ENCODE assay signal across 8 cellular contexts in genomic region chr15:90388462-90389182, GRCh38. TPM values are rescaled to one million over a fixed set of nuclear protein-coding genes. Genes with fewer than 3 reads are reported as not detected.
DNase-seq lines count a peak whose midpoint lies in the region; ATAC-seq and TF ChIP-seq lines count a peak whose summit lies in the region.

No MANE protein-coding gene starts in this region.

- peak overlapping the region; percentile 70 to 85 for H3K4me3 ChIP-seq in CD4-positive, alpha-beta memory T cell (ENCODE audit: low read length in 2 of 2)
- H3K4me3 ChIP-seq in HL-60 (replicated peaks; ENCODE audit: insufficient read depth, low read length): peak overlapping the region; percentile 79

- no peaks in the 10 kb centered on the region for H3K9me3 ChIP-seq in CD4-positive, alpha-beta memory T cell (ENCODE audit: control insufficient read depth in 1 of 2, low read length in 2 of 2)

- peaks cover 14% of the 10 kb centered on the region for H3K36me3 ChIP-seq in CD4-positive, alpha-beta memory T cell (ENCODE audit: insufficient read depth, low read length)

- CTCF ChIA-PET in CD4-positive, alpha-beta memory T cell (lab: Charles Lee; ENCODE audit: partially characterized antibody): interaction anchor here (1.0 to 2.8 kb wide), 7 partner anchors 10 to 93 kb away, joined by 3 to 14 read pairs (median 6); no protein-coding TSS in a partner anchor

- POLR2A ChIA-PET in CD4-positive, alpha-beta memory T cell (lab: Charles Lee; ENCODE audit: partially characterized antibody): interaction anchor here (0.7 to 4.1 kb wide), 26 partner anchors 11 to 545 kb away, joined by 3 to 92 read pairs (median 6); partner anchors contain the start of genes HDDC3, NGRN and UNC45A

- H3K27me3 ChIP-seq in CD4-positive, alpha-beta memory T cell (ENCODE audit: insufficient read depth, low read length): no peaks in the 10 kb centered on the region
- no peaks in the 10 kb centered on the region for H3K27me3 ChIP-seq in HL-60 (ENCODE audit: insufficient read depth, poor library complexity, severe bottlenecking)

- no peaks in the 10 kb centered on the region for H3K27me3 Mint-ChIP-seq in CD4-positive, alpha-beta memory T cell

- intact Hi-C loops in CD4-positive, alpha-beta memory T cell (cut with micrococcal nuclease): loop anchor here (1.0 to 5.0 kb wide), 5 partner anchors 11 to 154 kb away; partner anchors contain the start of genes GDPGP1 and ZNF774
- intact Hi-C loops in sciatic nerve (cut with DNase I): no loop called here

- peak; percentile 38 for ATAC-seq in GM21367 (IDR thresholded peaks at IDR 0.05; ENCODE audit: unreplicated experiment)
- ATAC-seq in sciatic nerve: peak; percentile 48

- peak overlapping the region; percentile 84 for H3K27ac ChIP-seq in CD4-positive, alpha-beta memory T cell (ENCODE audit: low read depth, low read length)
- H3K27ac ChIP-seq in HL-60 (replicated peaks) (peak overlapping the region; percentile 89), angular gyrus (ENCODE audit: low read depth, low read length) (peak overlapping the region; percentile 70)

- peak overlapping the region; percentile 93 to 98 (median 96) for H3K27ac Mint-ChIP-seq in CD4-positive, alpha-beta memory T cell

- no peak for TF ChIP-seq CTCF in HL-60 (IDR thresholded peaks at IDR 0.05; ENCODE audit: insufficient read depth, low read length)

- peaks cover 0 to 2% (median 0%) of the 10 kb centered on the region in 8 donors for H3K9me3 Mint-ChIP-seq in CD4-positive, alpha-beta memory T cell

- H3K36me3 Mint-ChIP-seq in CD4-positive, alpha-beta memory T cell: peaks cover 32 to 36% of the 10 kb centered on the region in 2 donors

- peaks cover 41 to 62% (median 54%) of the 10 kb centered on the region in 4 donors for H3K4me1 Mint-ChIP-seq in CD4-positive, alpha-beta memory T cell

- peak; percentile 43 to 70 (median 56) for DNase-seq in CD4-positive, alpha-beta memory T cell
- DNase-seq in HL-60 (ENCODE audit: low read depth in 1 of 2, low spot score in 1 of 2) (peak; percentile 52 to 78), SW480 (ENCODE audit: low spot score) (peak; percentile 49), hepatic stellate cell (ENCODE audit: low spot score) (peak; percentile 66), sciatic nerve (ENCODE audit: low spot score) (peak; percentile 84), amniotic stem cell (lab: John Stamatoyannopoulos, UW) (no peak)

- H3K4me1 ChIP-seq in CD4-positive, alpha-beta memory T cell (ENCODE audit: insufficient read depth, low read length): peaks cover 50% of the 10 kb centered on the region

- peak overlapping the region; percentile 89 to 96 (median 93) for H3K4me3 Mint-ChIP-seq in CD4-positive, alpha-beta memory T cell

RNA-seq across cellular contexts. Expression of gene IQGAP1, which starts 0.6 kb away (rescaled TPM):
- 100 to 1,000 TPM; 128 to 132 TPM for total RNA-seq in CD4-positive, alpha-beta memory T cell
- polyA plus RNA-seq in CD4-positive, alpha-beta memory T cell: 100 to 1,000 TPM in 1 of 2 donors, 10 to 100 TPM in 1; 86.1 to 121 TPM
- total RNA-seq in sciatic nerve: 202 TPM

RNA-seq across cellular contexts. Expression of gene ZNF774, which starts 36.5 kb away (rescaled TPM):
- total RNA-seq in CD4-positive, alpha-beta memory T cell: under 1 TPM; 0.78 to 0.81 TPM
- polyA plus RNA-seq in CD4-positive, alpha-beta memory T cell: not detected
- 5.1 TPM for total RNA-seq in sciatic nerve
